Comparison of ENCODE assay signal across 28 cellular contexts in genomic region chr6:21836292-21836691, GRCh38.
A peak's percentile ranks its signal among the peaks of the same experiment; 100 is the strongest.
DNase-seq lines count a peak whose midpoint lies in the region; ATAC-seq and TF ChIP-seq lines count a peak whose summit lies in the region.
"Had no signal": no experiment of that assay in that cellular context is flagged by ENCODE, and none has a peak within 500 bp of the region (broad histone marks: within the 10 kb centered on the region; RNA-seq: fewer than 3 reads in every experiment).

No MANE protein-coding gene starts in this region.

- H3K56ac ChIP-seq in IMR-90 (ENCODE audit: extremely low read depth, insufficient read depth, low read length) = no peak overlapping the region

- H4K5ac ChIP-seq in IMR-90 (ENCODE audit: low read depth, low read length) = no peak overlapping the region

- H2BK15ac ChIP-seq in IMR-90 (ENCODE audit: low read depth, low read length) = no peak overlapping the region

- H3K4me1 ChIP-seq in IMR-90 (ENCODE audit: control insufficient read depth, insufficient read depth, low read length) = peaks cover 5% of the 10 kb centered on the region; the same call in 1 of the 2 replicates
- H3K4me1 ChIP-seq in left ventricle myocardium inferior = no peaks in the 10 kb centered on the region
- H3K4me1 ChIP-seq: Caco-2, thyroid gland had no signal

- H2BK20ac ChIP-seq in IMR-90 (ENCODE audit: low read depth, low read length) = no peak overlapping the region

- no peak overlapping the region for H3K4ac ChIP-seq in IMR-90 (ENCODE audit: low read depth, low read length)

- ATAC-seq in IMR-90 (ENCODE audit: low read depth) = no peak
- ATAC-seq in GM21529 (IDR thresholded peaks at IDR 0.05; ENCODE audit: unreplicated experiment) = no peak
- ATAC-seq in HG03108 (IDR thresholded peaks at IDR 0.05; ENCODE audit: unreplicated experiment) = no peak
- ATAC-seq: activated CD4-positive, CD25-positive, alpha-beta regulatory T cell treated with anti-CD3 and anti-CD28 coated beads, Interleukin-2, amount 50 U/mL, for 24 hours; foreskin keratinocyte; left colon had no signal

- CTCF ChIA-PET in IMR-90 (lab: Yijun Ruan, JAX) = interaction anchor here (0.6 kb wide), 2 partner anchors 12 to 163 kb away, joined by 3 read pairs; no protein-coding TSS in a partner anchor

- H3K27ac Mint-ChIP-seq in osteocyte (ENCODE audit: unreplicated experiment) = peak overlapping the region; percentile 60
- H3K27ac Mint-ChIP-seq: activated naive CD4-positive, alpha-beta T cell treated with anti-CD3 and anti-CD28 coated beads, Interleukin-2, amount 10 ng/mL, durations not matched to agents 7 days and 5 days; activated T-helper 1 cell treated with anti-CD3 and anti-CD28 coated beads, Interleukin-12 subunit alpha, Interleukin-12 subunit beta, Interleukin-2, Interleukin-4 antibody, amounts not matched to agents 30 ng/mL and 10 ng/mL and 1 ng/mL, durations not matched to agents 14 hours and 24 hours and 36 hours; memory B cell; stimulated activated naive CD8-positive, alpha-beta T cell treated with anti-CD3 and anti-CD28 coated beads, Interleukin-15, amount 100 ng/mL, for 72 hours had no signal

- POLR2A ChIA-PET in IMR-90 (lab: Charles Lee; ENCODE audit: unreplicated experiment) = no interaction called here

- peaks cover 30% of the 10 kb centered on the region for H3K4me1 Mint-ChIP-seq in osteocyte (ENCODE audit: unreplicated experiment)

- H2AFZ ChIP-seq in IMR-90 (replicated peaks; ENCODE audit: low read length, poor library complexity) = no peak overlapping the region
- H2AFZ ChIP-seq: GM23248 had no signal

- H3K36me3 ChIP-seq in IMR-90 (ENCODE audit: control insufficient read depth, insufficient read depth, low read length) = no peaks in the 10 kb centered on the region
- no peaks in the 10 kb centered on the region for H3K36me3 ChIP-seq in left ventricle myocardium inferior
- H3K36me3 ChIP-seq: SJSA1, thyroid gland had no signal

- no peak for TF ChIP-seq RAD21 in IMR-90 (IDR thresholded peaks at IDR 0.05; ENCODE audit: low read length)

- peaks cover 7% of the 10 kb centered on the region for H3K9me1 ChIP-seq in IMR-90 (ENCODE audit: insufficient read depth, low read length)

- in situ Hi-C loops in IMR-90 (cut with MboI; ENCODE audit: low sequenced_read_pairs) = no loop called here

- WGBS in IMR-90 (ENCODE audit: extremely low coverage in 2 of 2, insufficient read length in 1 of 2), 2 experiments = no CpG with 5 or more reads among the region's 6 CpGs
- WGBS in lower leg skin, 2 donors = 58 to 59% methylated on average over 6 of the region's 6 CpGs

- H4K20me1 ChIP-seq in IMR-90 (ENCODE audit: insufficient read depth, low read length) = no peaks in the 10 kb centered on the region

- TF ChIP-seq POLR2A in IMR-90 (IDR thresholded peaks at IDR 0.05; ENCODE audit: low read depth, low read length) (no peak), lower leg skin (IDR thresholded peaks at IDR 0.05) (no peak)

- no peak overlapping the region for H4K8ac ChIP-seq in IMR-90 (ENCODE audit: low read depth in 2 of 2, low read length in 2 of 2)

- H3K9ac ChIP-seq in IMR-90 (ENCODE audit: low read depth, low read length) = no peak overlapping the region
- H3K9ac ChIP-seq: GM23248, KMS-11 had no signal

- no peak overlapping the region for H3K18ac ChIP-seq in IMR-90 (ENCODE audit: low read depth, low read length)

- H3K36me3 Mint-ChIP-seq in osteocyte (ENCODE audit: unreplicated experiment) = no peaks in the 10 kb centered on the region
- H3K36me3 Mint-ChIP-seq: activated naive CD4-positive, alpha-beta T cell treated with anti-CD3 and anti-CD28 coated beads, Interleukin-2, amount 10 ng/mL, durations not matched to agents 7 days and 5 days; memory B cell had no signal

- no peak for TF ChIP-seq CTCF in AG10803 (conservative IDR thresholded peaks at IDR 0.05; ENCODE audit: low read length)
- TF ChIP-seq CTCF in IMR-90 (conservative IDR thresholded peaks at IDR 0.05; ENCODE audit: low read depth, low read length) = no peak
- no peak for TF ChIP-seq CTCF in osteocyte (IDR thresholded peaks at IDR 0.05)
- TF ChIP-seq CTCF in lower leg skin (IDR thresholded peaks at IDR 0.05) = no peak
- TF ChIP-seq CTCF in left ventricle myocardium inferior (IDR thresholded peaks at IDR 0.05; ENCODE audit: borderline replicate concordance) = no peak

- no peak overlapping the region for H4K91ac ChIP-seq in IMR-90 (ENCODE audit: insufficient read depth, low read depth, low read length)

- no peaks in the 10 kb centered on the region for H3K27me3 Mint-ChIP-seq in osteocyte (ENCODE audit: unreplicated experiment)
- H3K27me3 Mint-ChIP-seq: activated naive CD4-positive, alpha-beta T cell treated with anti-CD3 and anti-CD28 coated beads, Interleukin-2, amount 10 ng/mL, durations not matched to agents 7 days and 5 days had no signal

- H3K4me3 ChIP-seq in AG10803 (ENCODE audit: low read length) (no peak overlapping the region), IMR-90 (ENCODE audit: insufficient read depth, low read depth, low read length) (no peak overlapping the region), lower leg skin (ENCODE audit: low read depth, poor library complexity, severe bottlenecking) (no peak overlapping the region), left ventricle myocardium inferior (no peak overlapping the region)
- H3K4me3 ChIP-seq: GM12878, GM23248, SJSA1, thyroid gland had no signal

- no peak overlapping the region for H2AK9ac ChIP-seq in IMR-90 (replicated peaks; ENCODE audit: low read depth, low read length, poor library complexity)

- H3K27me3 ChIP-seq in IMR-90 (ENCODE audit: control insufficient read depth, insufficient read depth, low read length) = no peaks in the 10 kb centered on the region
- no peaks in the 10 kb centered on the region for H3K27me3 ChIP-seq in left ventricle myocardium inferior (ENCODE audit: low read depth)
- H3K27me3 ChIP-seq: foreskin keratinocyte, SJSA1, thyroid gland had no signal

- intact Hi-C loops in IMR-90 (cut with micrococcal nuclease) = no loop called here
- intact Hi-C loops in lower leg skin (cut with DNase I; ENCODE audit: low total_unique reads) = no loop called here
- intact Hi-C loops in left ventricle myocardium inferior (cut with micrococcal nuclease) = no loop called here

- no peak overlapping the region for H3K27ac ChIP-seq in IMR-90 (ENCODE audit: insufficient read depth, low read length)
- no peak overlapping the region for H3K27ac ChIP-seq in left ventricle myocardium inferior (replicated peaks)
- H3K27ac ChIP-seq: foreskin keratinocyte, GM23248, KMS-11, SJSA1, thyroid gland had no signal

- BruUV-seq in IMR-90 (replicated peaks; lab: Mats Ljungman, UMichigan) = no TSS peak

- H3K4me3 Mint-ChIP-seq in osteocyte (ENCODE audit: unreplicated experiment) = no peak overlapping the region
- H3K4me3 Mint-ChIP-seq: activated naive CD4-positive, alpha-beta T cell treated with anti-CD3 and anti-CD28 coated beads, Interleukin-2, amount 10 ng/mL, durations not matched to agents 7 days and 5 days; activated T-helper 1 cell treated with anti-CD3 and anti-CD28 coated beads, Interleukin-12 subunit alpha, Interleukin-12 subunit beta, Interleukin-2, Interleukin-4 antibody, amounts not matched to agents 30 ng/mL and 10 ng/mL and 1 ng/mL, durations not matched to agents 14 hours and 24 hours and 36 hours; memory B cell; stimulated activated naive CD8-positive, alpha-beta T cell treated with anti-CD3 and anti-CD28 coated beads, Interleukin-15, amount 100 ng/mL, for 72 hours had no signal

- H2AK5ac ChIP-seq in IMR-90 (ENCODE audit: low read depth, low read length) = no peak overlapping the region

- dilution Hi-C loops in IMR-90 (cut with HindIII; ENCODE audit: low sequenced_read_pairs, unreplicated experiment) = no loop called here

- H3K9me3 ChIP-seq in IMR-90 (ENCODE audit: control insufficient read depth, insufficient read depth, low read length) (no peaks in the 10 kb centered on the region), left ventricle myocardium inferior (replicated peaks) (no peaks in the 10 kb centered on the region)
- H3K9me3 ChIP-seq: Caco-2, SJSA1, thyroid gland had no signal

- 0 out of 4 replicates have a peak, but pooled peaks cover 0 to 4% of the 10 kb centered on the region in 2 experiments for H3K79me1 ChIP-seq in IMR-90 (ENCODE audit: low read depth in 1 of 2, low read length in 2 of 2)

- no peak overlapping the region for H3K23ac ChIP-seq in IMR-90 (ENCODE audit: low read depth, low read length)

- no peaks in the 10 kb centered on the region for H3K9me3 Mint-ChIP-seq in osteocyte (ENCODE audit: unreplicated experiment)
- H3K9me3 Mint-ChIP-seq: activated naive CD4-positive, alpha-beta T cell treated with anti-CD3 and anti-CD28 coated beads, Interleukin-2, amount 10 ng/mL, durations not matched to agents 7 days and 5 days; stimulated activated naive CD8-positive, alpha-beta T cell treated with anti-CD3 and anti-CD28 coated beads, Interleukin-15, amount 100 ng/mL, for 72 hours had no signal

- no peak overlapping the region for H2BK5ac ChIP-seq in IMR-90 (ENCODE audit: low read depth, low read length, poor library complexity, severe bottlenecking)

- no peak overlapping the region for H3K4me2 ChIP-seq in IMR-90 (ENCODE audit: low read depth, low read length)
- H3K4me2 ChIP-seq: KMS-11 had no signal

- no peak overlapping the region for H3K14ac ChIP-seq in IMR-90 (replicated peaks; ENCODE audit: low read depth, low read length)

- DNase-seq in AG10803 (ENCODE audit: low read depth) (peak; percentile 43), IMR-90 (no peak), fibroblast of gingiva (ENCODE audit: low read depth) (peak; percentile 29), osteocyte (ENCODE audit: extremely low spot score, unreplicated experiment) (no peak), lower leg skin (ENCODE audit: low spot score in 2 of 2) (no peak), left ventricle myocardium inferior (no peak)
- DNase-seq: activated CD4-positive, alpha-beta T cell treated with anti-CD3 and anti-CD28 coated beads, Interleukin-2, amount 50 U/mL, for 48 hours; activated naive CD4-positive, alpha-beta T cell treated with anti-CD3 and anti-CD28 coated beads, Interleukin-2, amount 10 ng/mL, durations not matched to agents 7 days and 5 days; amygdala; C1 segment of cervical spinal cord; Caco-2; foreskin keratinocyte; GM23248; left colon; NCI-H1436; NCI-H2081 treated with DMSO at 0.1 percent for 48 hours; NCI-H345; NCI-H748 treated with DMSO at 0.1 percent for 48 hours; stimulated activated naive CD8-positive, alpha-beta T cell treated with anti-CD3 and anti-CD28 coated beads, Interleukin-15, amount 100 ng/mL, for 72 hours; thyroid gland had no signal

- H2BK120ac ChIP-seq in IMR-90 (ENCODE audit: low read depth, low read length) = no peak overlapping the region; the same call in 1 of the 2 replicates

TF ChIP-seq in IMR-90, 13 proteins besides CTCF, POLR2A, EP300 and RAD21:
- TF ChIP-seq MAFK (IDR thresholded peaks at IDR 0.05; ENCODE audit: low read depth, low read length) (peak; percentile 55; the same call in 1 of the 2 replicates), CEBPB (IDR thresholded peaks at IDR 0.05; ENCODE audit: low read depth, low read length) (no peak)

Comparison
In these comparisons a context has a peak if more than half of its experiments do, and no peak if none do; other contexts are left out.
1. DNase-seq: peak in AG10803 (single experiment) and fibroblast of gingiva (single experiment); none in IMR-90 (single experiment), osteocyte (single experiment), lower leg skin (0 of 2) and left ventricle myocardium inferior (single experiment).